1 cellular context compared by ENCODE assay signal in genomic region chr14:36522347-36522971, GRCh38.
TF ChIP-seq lines count a peak whose summit lies in the region.

No MANE protein-coding gene starts in this region.

TF ChIP-seq in SK-N-SH treated with all-trans-retinoic acid at 6 μM for 48 hours, 23 proteins besides CTCF, POLR2A, EP300 and RAD21 (continued from another document):
- TF ChIP-seq, protein P1, sequence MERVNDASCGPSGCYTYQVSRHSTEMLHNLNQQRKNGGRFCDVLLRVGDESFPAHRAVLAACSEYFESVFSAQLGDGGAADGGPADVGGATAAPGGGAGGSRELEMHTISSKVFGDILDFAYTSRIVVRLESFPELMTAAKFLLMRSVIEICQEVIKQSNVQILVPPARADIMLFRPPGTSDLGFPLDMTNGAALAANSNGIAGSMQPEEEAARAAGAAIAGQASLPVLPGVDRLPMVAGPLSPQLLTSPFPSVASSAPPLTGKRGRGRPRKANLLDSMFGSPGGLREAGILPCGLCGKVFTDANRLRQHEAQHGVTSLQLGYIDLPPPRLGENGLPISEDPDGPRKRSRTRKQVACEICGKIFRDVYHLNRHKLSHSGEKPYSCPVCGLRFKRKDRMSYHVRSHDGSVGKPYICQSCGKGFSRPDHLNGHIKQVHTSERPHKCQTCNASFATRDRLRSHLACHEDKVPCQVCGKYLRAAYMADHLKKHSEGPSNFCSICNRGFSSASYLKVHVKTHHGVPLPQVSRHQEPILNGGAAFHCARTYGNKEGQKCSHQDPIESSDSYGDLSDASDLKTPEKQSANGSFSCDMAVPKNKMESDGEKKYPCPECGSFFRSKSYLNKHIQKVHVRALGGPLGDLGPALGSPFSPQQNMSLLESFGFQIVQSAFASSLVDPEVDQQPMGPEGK (CRISPR knock-in tag; IDR thresholded peaks at IDR 0.05; ENCODE audit: borderline replicate concordance), result no peak
